In genomic region chr10:127952918-127953317, GRCh38 we compare ENCODE assay signal across 30 cellular contexts.
"Had no signal": no experiment of that assay in that cellular context is flagged by ENCODE, and none has a peak within 500 bp of the region (broad histone marks: within the 10 kb centered on the region; RNA-seq: fewer than 3 reads in every experiment).

No MANE protein-coding gene starts in this region.

- H3K27me3 ChIP-seq: adrenal gland, body of pancreas, brain microvascular endothelial cell, breast epithelium had no signal

- DNase-seq: activated B cell treated with CpG ODN at 0.5 μM for 24 hours; activated CD4-positive, alpha-beta memory T cell treated with anti-CD3 and anti-CD28 coated beads for 36 hours; activated CD4-positive, alpha-beta T cell treated with anti-CD3 and anti-CD28 coated beads for 4 hours; activated CD4-positive, alpha-beta T cell treated with anti-CD3 and anti-CD28 coated beads, Interleukin-2, amount 10 ng/mL, durations not matched to agents 24 days and 14 days; activated CD4-positive, alpha-beta T cell treated with anti-CD3 and anti-CD28 coated beads, Interleukin-2, amount 50 U/mL, for 1 hour; activated CD4-positive, alpha-beta T cell treated with anti-CD3 and anti-CD28 coated beads, Interleukin-2, amount 50 U/mL, for 4 hours; activated CD4-positive, CD25-positive, alpha-beta regulatory T cell treated with anti-CD3 and anti-CD28 coated beads, Interleukin-2, amount 50 U/mL, for 72 hours; activated CD8-positive, alpha-beta memory T cell treated with anti-CD3 and anti-CD28 coated beads, Interleukin-2, amount 50 U/mL, for 4 hours; activated CD8-positive, alpha-beta T cell treated with anti-CD3 and anti-CD28 coated beads for 36 hours; activated effector memory CD4-positive, alpha-beta T cell treated with anti-CD3 and anti-CD28 coated beads, Interleukin-2, amount 50 U/mL, for 16 hours; activated gamma-delta T cell treated with Interleukin-2 at 50 U/mL for 16 hours; activated naive CD4-positive, alpha-beta T cell; activated naive CD4-positive, alpha-beta T cell treated with anti-CD3 and anti-CD28 coated beads for 36 hours; activated naive CD4-positive, alpha-beta T cell treated with anti-CD3 and anti-CD28 coated beads, Interleukin-2, amount 50 U/mL, for 16 hours; activated naive CD8-positive, alpha-beta T cell treated with anti-CD3 and anti-CD28 coated beads for 36 hours; activated T-cell treated with anti-CD3 and anti-CD28 coated beads for 4 hours; activated T-cell treated with anti-CD3 and anti-CD28 coated beads, Interleukin-2, amount 50 U/mL, for 1 hour; activated T-cell treated with anti-CD3 and anti-CD28 coated beads, Interleukin-2, amount 50 U/mL, for 4 hours; activated T-cell treated with anti-CD3 and anti-CD28 coated beads, Interleukin-2, amount 50 U/mL, for 72 hours; adrenal gland; amniotic stem cell; aorta; body of pancreas; brain microvascular endothelial cell; central memory CD4-positive, alpha-beta T cell; T-helper 9 cell had no signal

- H3K4me3 ChIP-seq: adrenal gland, body of pancreas, breast epithelium had no signal

- ATAC-seq: activated CD8-positive, alpha-beta T cell treated with anti-CD3 and anti-CD28 coated beads for 36 hours; activated naive CD4-positive, alpha-beta T cell treated with anti-CD3 and anti-CD28 coated beads, Interleukin-2, amount 50 U/mL, for 72 hours; activated T-cell treated with anti-CD3 and anti-CD28 coated beads, Interleukin-2, amount 50 U/mL, for 4 hours; activated T-helper 17 cell treated with anti-CD3 and anti-CD28 coated beads, Interleukin-2, amount 50 U/mL, for 72 hours; body of pancreas had no signal

- H3K9me3 ChIP-seq: adrenal gland, body of pancreas, breast epithelium had no signal

- H3K36me3 ChIP-seq: adrenal gland, brain microvascular endothelial cell, breast epithelium had no signal

- H3K4me1 ChIP-seq: adrenal gland, body of pancreas, breast epithelium had no signal

- H3K27ac ChIP-seq: body of pancreas, brain microvascular endothelial cell, breast epithelium, VCaP had no signal
